ENCODE assay signal across 34 cellular contexts in genomic region chr7:123133924-123134323, GRCh38.
"Had no signal": no experiment of that assay in that cellular context is flagged by ENCODE, and none has a peak within 500 bp of the region (broad histone marks: within the 10 kb centered on the region; RNA-seq: fewer than 3 reads in every experiment).

No MANE protein-coding gene starts in this region.

- H3K27ac ChIP-seq: adrenal gland, body of pancreas, brain microvascular endothelial cell, breast epithelium, VCaP had no signal

- H3K27me3 ChIP-seq: adrenal gland, body of pancreas, brain microvascular endothelial cell, breast epithelium had no signal

- DNase-seq: activated B cell treated with CpG ODN at 0.5 μM for 24 hours; activated CD4-positive, alpha-beta memory T cell treated with anti-CD3 and anti-CD28 coated beads for 36 hours; activated CD4-positive, alpha-beta T cell treated with anti-CD3 and anti-CD28 coated beads for 4 hours; activated CD4-positive, alpha-beta T cell treated with anti-CD3 and anti-CD28 coated beads, Interleukin-2, amount 10 ng/mL, durations not matched to agents 24 days and 14 days; activated CD4-positive, alpha-beta T cell treated with anti-CD3 and anti-CD28 coated beads, Interleukin-2, amount 50 U/mL, for 1 hour; activated CD4-positive, alpha-beta T cell treated with anti-CD3 and anti-CD28 coated beads, Interleukin-2, amount 50 U/mL, for 4 hours; activated CD4-positive, CD25-positive, alpha-beta regulatory T cell treated with anti-CD3 and anti-CD28 coated beads, Interleukin-2, amount 50 U/mL, for 72 hours; activated CD8-positive, alpha-beta memory T cell treated with anti-CD3 and anti-CD28 coated beads, Interleukin-2, amount 50 U/mL, for 4 hours; activated CD8-positive, alpha-beta T cell treated with anti-CD3 and anti-CD28 coated beads for 36 hours; activated effector memory CD4-positive, alpha-beta T cell treated with anti-CD3 and anti-CD28 coated beads, Interleukin-2, amount 50 U/mL, for 16 hours; activated gamma-delta T cell treated with Interleukin-2 at 50 U/mL for 16 hours; activated naive CD4-positive, alpha-beta T cell; activated naive CD4-positive, alpha-beta T cell treated with anti-CD3 and anti-CD28 coated beads for 36 hours; activated naive CD4-positive, alpha-beta T cell treated with anti-CD3 and anti-CD28 coated beads, Interleukin-2, amount 50 U/mL, for 16 hours; activated naive CD8-positive, alpha-beta T cell treated with anti-CD3 and anti-CD28 coated beads for 36 hours; activated T-cell treated with anti-CD3 and anti-CD28 coated beads for 4 hours; activated T-cell treated with anti-CD3 and anti-CD28 coated beads, Interleukin-2, amount 50 U/mL, for 1 hour; activated T-cell treated with anti-CD3 and anti-CD28 coated beads, Interleukin-2, amount 50 U/mL, for 4 hours; activated T-cell treated with anti-CD3 and anti-CD28 coated beads, Interleukin-2, amount 50 U/mL, for 72 hours; adrenal gland; amniotic stem cell; aorta; body of pancreas; brain microvascular endothelial cell; central memory CD4-positive, alpha-beta T cell; T-helper 2 cell; T-helper 9 cell had no signal

- H3K9me3 ChIP-seq: adrenal gland, body of pancreas, breast epithelium had no signal

- H3K4me1 ChIP-seq: adrenal gland, body of pancreas, breast epithelium had no signal

- H3K36me3 ChIP-seq: adrenal gland, brain microvascular endothelial cell, breast epithelium had no signal

- FAIRE-seq: astrocyte, colon, TTC549 had no signal

- H3K4me3 ChIP-seq: adrenal gland, body of pancreas, breast epithelium had no signal

- ATAC-seq: activated CD8-positive, alpha-beta T cell treated with anti-CD3 and anti-CD28 coated beads for 36 hours; activated naive CD4-positive, alpha-beta T cell treated with anti-CD3 and anti-CD28 coated beads, Interleukin-2, amount 50 U/mL, for 72 hours; activated T-cell treated with anti-CD3 and anti-CD28 coated beads, Interleukin-2, amount 50 U/mL, for 4 hours; activated T-cell treated with anti-CD3 and anti-CD28 coated beads, Interleukin-2, amount 50 U/mL, for 72 hours; activated T-helper 17 cell treated with anti-CD3 and anti-CD28 coated beads, Interleukin-2, amount 50 U/mL, for 72 hours; body of pancreas had no signal
